Comparison of ENCODE assay signal across 1 cellular context in genomic region chr14:93970967-93971634, GRCh38.
TF ChIP-seq lines count a peak whose summit lies in the region.

No MANE protein-coding gene starts in this region.

TF ChIP-seq in HepG2, 621 proteins besides CTCF, POLR2A, EP300 and RAD21:
- TF ChIP-seq ZNF687 (CRISPR knock-in tag; IDR thresholded peaks at IDR 0.05) (peak; percentile 35; the same call in 1 of the 2 replicates), REPIN1 (CRISPR knock-in tag; IDR thresholded peaks at IDR 0.05; ENCODE audit: borderline replicate concordance, low read depth) (no peak), ZNF3 (CRISPR knock-in tag; IDR thresholded peaks at IDR 0.05) (no peak)
